ENCODE assay signal across 9 cellular contexts in genomic region chr2:120758181-120759048, GRCh38. TPM values are rescaled to one million over a fixed set of nuclear protein-coding genes. Genes with fewer than 3 reads are reported as not detected.
DNase-seq lines count a peak whose midpoint lies in the region; ATAC-seq and TF ChIP-seq lines count a peak whose summit lies in the region.
"Had no signal": no experiment of that assay in that cellular context is flagged by ENCODE, and none has a peak within 500 bp of the region (broad histone marks: within the 10 kb centered on the region; RNA-seq: fewer than 3 reads in every experiment).

No MANE protein-coding gene starts in this region.

- H3K27me3 ChIP-seq in right atrium auricular region = no peaks in the 10 kb centered on the region
- no peaks in the 10 kb centered on the region for H3K27me3 ChIP-seq in trophoblast cell (ENCODE audit: insufficient read depth, low read length)
- no peaks in the 10 kb centered on the region for H3K27me3 ChIP-seq in CD8-positive, alpha-beta memory T cell (ENCODE audit: insufficient read depth, low read length, poor library complexity, severe bottlenecking)
- H3K27me3 ChIP-seq: BLaER1 had no signal

- H2AFZ ChIP-seq in trophoblast cell (ENCODE audit: insufficient read depth, low read length, poor library complexity) = peak overlapping the region; percentile 6
- no peak overlapping the region for H2AFZ ChIP-seq in OCI-LY7 (ENCODE audit: low read length)

- no peak overlapping the region for H3K9ac ChIP-seq in trophoblast cell (ENCODE audit: low read length)
- H3K9ac ChIP-seq: BLaER1 had no signal

- no peak for ATAC-seq in GM18511 (IDR thresholded peaks at IDR 0.05; ENCODE audit: unreplicated experiment)

- H3K4me3 ChIP-seq in right atrium auricular region = no peak overlapping the region
- no peak overlapping the region for H3K4me3 ChIP-seq in trophoblast cell (ENCODE audit: low read depth, low read length)
- no peak overlapping the region for H3K4me3 ChIP-seq in CD8-positive, alpha-beta memory T cell (ENCODE audit: low read length)
- no peak overlapping the region for H3K4me3 ChIP-seq in OCI-LY7 (ENCODE audit: low read depth, low read length, poor library complexity, severe bottlenecking)
- H3K4me3 ChIP-seq: BLaER1 had no signal

- H3K18ac ChIP-seq in trophoblast cell (ENCODE audit: low read length) = peak overlapping the region; percentile 19

- H4K8ac ChIP-seq in trophoblast cell (ENCODE audit: low read depth, low read length) = peak overlapping the region; percentile 12

- no peaks in the 10 kb centered on the region for H3K79me1 ChIP-seq in trophoblast cell (ENCODE audit: low read length)

- H3K9me2 ChIP-seq in OCI-LY7 (ENCODE audit: insufficient read depth, low read length) = no peaks in the 10 kb centered on the region

- H2BK120ac ChIP-seq in trophoblast cell (ENCODE audit: insufficient read depth, low read length, poor library complexity) = no peak overlapping the region

- H3K36me3 Mint-ChIP-seq in CD8-positive, alpha-beta memory T cell = no peaks in the 10 kb centered on the region

- POLR2A ChIA-PET in CD8-positive, alpha-beta memory T cell (lab: Charles Lee) = no interaction called here
- POLR2A ChIA-PET in OCI-LY7 (lab: Charles Lee) = no interaction called here

- no peak overlapping the region for H3K23ac ChIP-seq in trophoblast cell (ENCODE audit: low read length)

- no peak overlapping the region for H3K4me2 ChIP-seq in trophoblast cell (ENCODE audit: low read length)
- no peak overlapping the region for H3K4me2 ChIP-seq in OCI-LY7 (ENCODE audit: low read length)

- no CpG with 5 or more reads among the region's 16 CpGs for WGBS in trophoblast cell (ENCODE audit: extremely low coverage, insufficient coverage, insufficient read length)

- H3K36me3 ChIP-seq in right atrium auricular region (no peaks in the 10 kb centered on the region), trophoblast cell (ENCODE audit: control insufficient read depth in 1 of 2, insufficient read depth in 2 of 2, low read length in 2 of 2) (no peaks in the 10 kb centered on the region), OCI-LY7 (ENCODE audit: insufficient read depth, low read length) (no peaks in the 10 kb centered on the region)
- no peaks in the 10 kb centered on the region for H3K36me3 ChIP-seq in CD8-positive, alpha-beta memory T cell (ENCODE audit: insufficient read depth, low read length)
- H3K36me3 ChIP-seq: BLaER1 had no signal

- H3K27ac Mint-ChIP-seq in CD8-positive, alpha-beta memory T cell = no peak overlapping the region

- peaks cover 4 to 14% of the 10 kb centered on the region in 2 donors for H3K27me3 Mint-ChIP-seq in CD8-positive, alpha-beta memory T cell

- H3K79me2 ChIP-seq in trophoblast cell (ENCODE audit: control insufficient read depth, insufficient read depth, low read length, poor library complexity) (no peaks in the 10 kb centered on the region), OCI-LY7 (ENCODE audit: insufficient read depth, low read depth, low read length) (no peaks in the 10 kb centered on the region)

- no peak overlapping the region for H3K4me3 Mint-ChIP-seq in CD8-positive, alpha-beta memory T cell

- H4K20me1 ChIP-seq in OCI-LY7 (ENCODE audit: insufficient read depth, low read length) = no peaks in the 10 kb centered on the region
- H4K20me1 ChIP-seq: BLaER1 had no signal

- TF ChIP-seq CTCF in right atrium auricular region (IDR thresholded peaks at IDR 0.05) (no peak), OCI-LY7 (conservative IDR thresholded peaks at IDR 0.05; ENCODE audit: low read length) (no peak)

- peaks cover 0 to 5% (median 0%) of the 10 kb centered on the region in 5 donors for H3K9me3 Mint-ChIP-seq in CD8-positive, alpha-beta memory T cell

- peak overlapping the region; percentile 78 to 79 for H3K27ac ChIP-seq in right atrium auricular region
- no peak overlapping the region for H3K27ac ChIP-seq in trophoblast cell (ENCODE audit: low read depth, low read length)
- no peak overlapping the region for H3K27ac ChIP-seq in CD8-positive, alpha-beta memory T cell (ENCODE audit: low read depth, low read length)
- no peak overlapping the region for H3K27ac ChIP-seq in OCI-LY7 (ENCODE audit: low read depth, low read length, poor library complexity, severe bottlenecking)
- H3K27ac ChIP-seq: BLaER1 had no signal

- CTCF ChIA-PET in CD8-positive, alpha-beta memory T cell (lab: Charles Lee) = no interaction called here
- CTCF ChIA-PET in OCI-LY7 (lab: Charles Lee; ENCODE audit: unreplicated experiment) = no interaction called here

- peak overlapping the region; percentile 22 for H3K14ac ChIP-seq in trophoblast cell (ENCODE audit: low read length)

- H3K4me1 ChIP-seq in right atrium auricular region (peaks cover 0 to 24% of the 10 kb centered on the region in 2 donors), trophoblast cell (ENCODE audit: control insufficient read depth in 1 of 2, insufficient read depth in 2 of 2, low read length in 2 of 2) (peaks cover 7 to 10% of the 10 kb centered on the region in 2 experiments), OCI-LY7 (ENCODE audit: insufficient read depth, low read length, poor library complexity, severe bottlenecking) (no peaks in the 10 kb centered on the region)
- H3K4me1 ChIP-seq in CD8-positive, alpha-beta memory T cell (ENCODE audit: insufficient read depth, low read length) = no peaks in the 10 kb centered on the region

- no peak overlapping the region for H4K91ac ChIP-seq in trophoblast cell (ENCODE audit: low read depth, low read length)

- H2BK5ac ChIP-seq in trophoblast cell (ENCODE audit: low read depth, low read length, poor library complexity) = no peak overlapping the region

- H2AK5ac ChIP-seq in trophoblast cell (ENCODE audit: low read length) = no peak overlapping the region

- BruUV-seq in OCI-LY7 (replicated peaks; lab: Mats Ljungman, UMichigan) = no TSS peak

- H3K9me3 ChIP-seq in right atrium auricular region = no peaks in the 10 kb centered on the region
- H3K9me3 ChIP-seq in trophoblast cell (ENCODE audit: insufficient read depth, low read depth, low read length) = no peaks in the 10 kb centered on the region
- H3K9me3 ChIP-seq in CD8-positive, alpha-beta memory T cell (ENCODE audit: low read length) = no peaks in the 10 kb centered on the region
- no peaks in the 10 kb centered on the region for H3K9me3 ChIP-seq in OCI-LY7 (ENCODE audit: low read length)
- H3K9me3 ChIP-seq: BLaER1 had no signal

- no peaks in the 10 kb centered on the region for H3K4me1 Mint-ChIP-seq in CD8-positive, alpha-beta memory T cell

- intact Hi-C loops in OCI-LY7 (cut with micrococcal nuclease; ENCODE audit: unreplicated experiment) = no loop called here

- H4K12ac ChIP-seq in trophoblast cell (ENCODE audit: low read depth, low read length) = no peak overlapping the region

- H2BK12ac ChIP-seq in trophoblast cell (ENCODE audit: low read length) = no peak overlapping the region

- no peak overlapping the region for H3K4ac ChIP-seq in trophoblast cell (ENCODE audit: low read depth, low read length)

- peak; percentile 74 for DNase-seq in AG08396 (ENCODE audit: low spot score)
- DNase-seq in astrocyte of the hippocampus (ENCODE audit: low read depth, low spot score) = peak; percentile 81
- no peak for DNase-seq in right atrium auricular region (ENCODE audit: low spot score)
- DNase-seq in trophoblast cell = no peak
- no peak for DNase-seq in NCI-H82 (lab: John Stamatoyannopoulos, UW)
- DNase-seq in CD8-positive, alpha-beta memory T cell = no peak
- no peak for DNase-seq in OCI-LY7 (ENCODE audit: low spot score)

RNA-seq across cellular contexts. Expression of gene GLI2, which starts 22.7 kb away (rescaled TPM):
- total RNA-seq in right atrium auricular region (1 to 10 TPM; 1.5 to 3.5 TPM), OCI-LY7 (2022) (not detected in 2 replicates)
- 2.7 and 3.4 TPM in 2 replicates for polyA plus RNA-seq in trophoblast cell (2013)
- total RNA-seq in CD8-positive, alpha-beta memory T cell = not detected
- not detected for polyA plus RNA-seq in CD8-positive, alpha-beta memory T cell
- not detected in 2 replicates for total RNA-seq in OCI-LY7 (2014; rRNA removed; shearing (Covaris generic))

Comparison
In these comparisons a context has a peak if more than half of its experiments do, and no peak if none do; other contexts are left out.
1. DNase-seq: peak in AG08396 (single experiment) and astrocyte of the hippocampus (single experiment); none in right atrium auricular region (single experiment), trophoblast cell (0 of 2), NCI-H82 (single experiment), CD8-positive, alpha-beta memory T cell (0 of 5) and OCI-LY7 (single experiment).
2. H3K27ac ChIP-seq: peak in right atrium auricular region (2 of 2); none in trophoblast cell (single experiment), CD8-positive, alpha-beta memory T cell (single experiment) and OCI-LY7 (single experiment).